16 cellular contexts compared by ENCODE assay signal in genomic region chr18:45684341-45685115, GRCh38. TPM values are rescaled to one million over a fixed set of nuclear protein-coding genes. Genes with fewer than 3 reads are reported as not detected.
DNase-seq lines count a peak whose midpoint lies in the region; ATAC-seq and TF ChIP-seq lines count a peak whose summit lies in the region.
"Had no signal": no experiment of that assay in that cellular context is flagged by ENCODE, and none has a peak within 500 bp of the region (broad histone marks: within the 10 kb centered on the region; RNA-seq: fewer than 3 reads in every experiment).

No MANE protein-coding gene starts in this region.

- peak overlapping the region in 4 of 7 donors; percentile 25 to 88 (median 40) for H3K27ac Mint-ChIP-seq in CD4-positive, alpha-beta memory T cell
- H3K27ac Mint-ChIP-seq in T-helper 17 cell (peak overlapping the region; percentile 29), immature natural killer cell (peak overlapping the region in 5 of 6 donors; percentile 35 to 99 (median 83))
- H3K27ac Mint-ChIP-seq in activated CD4-positive, alpha-beta memory T cell treated with anti-CD3 and anti-CD28 coated beads for 36 hours, result no peak overlapping the region
- H3K27ac Mint-ChIP-seq: activated T-helper 17 cell treated with anti-CD3 and anti-CD28 coated beads, Interleukin-2, amount 50 U/mL, for 72 hours; stimulated activated naive B cell treated with anti-CD40 and anti-IgM and Interleukin-4, amounts not matched to agents 10 μg/mL and 1 μg/mL and 100 μg/mL, for 72 hours had no signal

- no peaks in the 10 kb centered on the region for H3K36me3 ChIP-seq in CD4-positive, alpha-beta memory T cell (ENCODE audit: insufficient read depth, low read length)
- H3K36me3 ChIP-seq: SJSA1 had no signal

- ATAC-seq in T-helper 17 cell, result no peak
- no peak for ATAC-seq in HG02852 (IDR thresholded peaks at IDR 0.05; ENCODE audit: unreplicated experiment)
- ATAC-seq: activated T-helper 17 cell treated with anti-CD3 and anti-CD28 coated beads, Interleukin-2, amount 50 U/mL, for 72 hours; right cardiac atrium; stimulated activated naive B cell treated with anti-CD40 and anti-IgM and Interleukin-4, amounts not matched to agents 10 μg/mL and 1 μg/mL and 100 μg/mL, for 72 hours had no signal

- no peaks in the 10 kb centered on the region for H3K27me3 ChIP-seq in AG04450 (ENCODE audit: control insufficient read depth, insufficient read depth, low read length)
- H3K27me3 ChIP-seq in CD4-positive, alpha-beta memory T cell (ENCODE audit: insufficient read depth, low read length), result no peaks in the 10 kb centered on the region
- H3K27me3 ChIP-seq: SJSA1 had no signal

- peaks cover 64% of the 10 kb centered on the region for H3K4me1 ChIP-seq in CD4-positive, alpha-beta memory T cell (ENCODE audit: insufficient read depth, low read length)

- peak overlapping the region in 4 of 8 donors; percentile 22 to 71 (median 44) for H3K4me3 Mint-ChIP-seq in CD4-positive, alpha-beta memory T cell
- H3K4me3 Mint-ChIP-seq in T-helper 17 cell, result no peak overlapping the region
- H3K4me3 Mint-ChIP-seq in immature natural killer cell, result peak overlapping the region; percentile 2 to 50 (median 34)
- H3K4me3 Mint-ChIP-seq in activated CD4-positive, alpha-beta memory T cell treated with anti-CD3 and anti-CD28 coated beads for 36 hours, result no peak overlapping the region
- H3K4me3 Mint-ChIP-seq: activated T-helper 17 cell treated with anti-CD3 and anti-CD28 coated beads, Interleukin-2, amount 50 U/mL, for 72 hours; stimulated activated naive B cell treated with anti-CD40 and anti-IgM and Interleukin-4, amounts not matched to agents 10 μg/mL and 1 μg/mL and 100 μg/mL, for 72 hours had no signal

- H3K9me3 Mint-ChIP-seq in CD4-positive, alpha-beta memory T cell, result no peaks in the 10 kb centered on the region
- no peaks in the 10 kb centered on the region for H3K9me3 Mint-ChIP-seq in immature natural killer cell
- no peaks in the 10 kb centered on the region for H3K9me3 Mint-ChIP-seq in activated CD4-positive, alpha-beta memory T cell treated with anti-CD3 and anti-CD28 coated beads for 36 hours
- H3K9me3 Mint-ChIP-seq: activated T-helper 17 cell treated with anti-CD3 and anti-CD28 coated beads, Interleukin-2, amount 50 U/mL, for 72 hours; stimulated activated naive B cell treated with anti-CD40 and anti-IgM and Interleukin-4, amounts not matched to agents 10 μg/mL and 1 μg/mL and 100 μg/mL, for 72 hours had no signal

- CTCF ChIA-PET in AG04450 (lab: Charles Lee), result interaction anchor here (1.0 to 2.4 kb wide), 3 partner anchors 155 to 197 kb away, joined by 3 to 12 read pairs (median 8); no protein-coding TSS in a partner anchor
- CTCF ChIA-PET in CD4-positive, alpha-beta memory T cell (lab: Charles Lee; ENCODE audit: partially characterized antibody), result interaction anchor here (11.7 kb wide), 2 partner anchors 19 to 194 kb away, joined by 152 to 304 read pairs; no protein-coding TSS in a partner anchor
- CTCF ChIA-PET in activated CD4-positive, alpha-beta memory T cell treated with anti-CD3 and anti-CD28 coated beads for 36 hours (lab: Charles Lee), result interaction anchor here (1.2 to 1.3 kb wide), 2 partner anchors 19 to 196 kb away, joined by 3 to 6 read pairs; no protein-coding TSS in a partner anchor

- no peaks in the 10 kb centered on the region for H3K36me3 Mint-ChIP-seq in CD4-positive, alpha-beta memory T cell
- H3K36me3 Mint-ChIP-seq in T-helper 17 cell (ENCODE audit: low read depth) (no peaks in the 10 kb centered on the region), immature natural killer cell (peaks cover 0 to 4% (median 0%) of the 10 kb centered on the region in 3 donors)
- no peaks in the 10 kb centered on the region for H3K36me3 Mint-ChIP-seq in activated CD4-positive, alpha-beta memory T cell treated with anti-CD3 and anti-CD28 coated beads for 36 hours

- peaks cover 54 to 64% (median 58%) of the 10 kb centered on the region in 4 donors for H3K4me1 Mint-ChIP-seq in CD4-positive, alpha-beta memory T cell
- peaks cover 57% of the 10 kb centered on the region for H3K4me1 Mint-ChIP-seq in T-helper 17 cell
- H3K4me1 Mint-ChIP-seq in immature natural killer cell, result peaks cover 62 to 64% of the 10 kb centered on the region in 2 donors
- H3K4me1 Mint-ChIP-seq in activated CD4-positive, alpha-beta memory T cell treated with anti-CD3 and anti-CD28 coated beads for 36 hours (ENCODE audit: low read depth), result peaks cover 56% of the 10 kb centered on the region

- POLR2A ChIA-PET in AG04450 (lab: Yijun Ruan, JAX), result interaction anchor here (0.6 kb wide), 2 partner anchors 117 to 119 kb away, joined by 3 read pairs; no protein-coding TSS in a partner anchor
- POLR2A ChIA-PET in CD4-positive, alpha-beta memory T cell (lab: Charles Lee; ENCODE audit: partially characterized antibody), result interaction anchor here (5.8 kb wide), 1 partner anchor 18 kb away, joined by 169 read pairs; no protein-coding TSS in a partner anchor
- POLR2A ChIA-PET in activated CD4-positive, alpha-beta memory T cell treated with anti-CD3 and anti-CD28 coated beads for 36 hours (lab: Charles Lee), result no interaction called here

- no peak for TF ChIP-seq CTCF in AG04450 (IDR thresholded peaks at IDR 0.05; ENCODE audit: low read depth, low read length)

- no peak for DNase-seq in AG04450 (ENCODE audit: low read depth, low spot score)
- no peak for DNase-seq in CD4-positive, alpha-beta memory T cell
- no peak for DNase-seq in T-helper 17 cell
- DNase-seq in immature natural killer cell, result no peak
- DNase-seq in activated CD4-positive, alpha-beta memory T cell treated with anti-CD3 and anti-CD28 coated beads for 36 hours, result no peak
- DNase-seq in 8988T, result no peak
- no peak for DNase-seq in HT-29 (ENCODE audit: low spot score)
- DNase-seq: activated CD4-positive, CD25-positive, alpha-beta regulatory T cell; NCI-H1436 treated with DMSO at 0.1 percent for 48 hours; NCI-H2171; right cardiac atrium; stimulated activated naive B cell treated with anti-CD40 and anti-IgM and Interleukin-4, amounts not matched to agents 10 μg/mL and 1 μg/mL and 100 μg/mL, for 72 hours had no signal

- no peaks in the 10 kb centered on the region for H3K9me3 ChIP-seq in AG04450 (ENCODE audit: control insufficient read depth, insufficient read depth, low read length)
- no peaks in the 10 kb centered on the region for H3K9me3 ChIP-seq in CD4-positive, alpha-beta memory T cell (ENCODE audit: control insufficient read depth in 1 of 2, low read length in 2 of 2)
- no peaks in the 10 kb centered on the region for H3K9me3 ChIP-seq in T-helper 17 cell (ENCODE audit: control insufficient read depth, low read length, poor library complexity, severe bottlenecking)
- H3K9me3 ChIP-seq: SJSA1 had no signal

- intact Hi-C loops in CD4-positive, alpha-beta memory T cell (cut with micrococcal nuclease), result no loop called here
- intact Hi-C loops in activated CD4-positive, alpha-beta memory T cell treated with anti-CD3 and anti-CD28 coated beads for 36 hours (cut with micrococcal nuclease), result no loop called here

- H3K27me3 Mint-ChIP-seq in CD4-positive, alpha-beta memory T cell, result no peaks in the 10 kb centered on the region
- no peaks in the 10 kb centered on the region for H3K27me3 Mint-ChIP-seq in T-helper 17 cell
- H3K27me3 Mint-ChIP-seq in immature natural killer cell (ENCODE audit: low read depth in 3 of 3), result peaks cover 3 to 7% (median 5%) of the 10 kb centered on the region in 3 donors
- H3K27me3 Mint-ChIP-seq in activated CD4-positive, alpha-beta memory T cell treated with anti-CD3 and anti-CD28 coated beads for 36 hours, result peaks cover 7% of the 10 kb centered on the region
- H3K27me3 Mint-ChIP-seq: stimulated activated naive B cell treated with anti-CD40 and anti-IgM and Interleukin-4, amounts not matched to agents 10 μg/mL and 1 μg/mL and 100 μg/mL, for 72 hours had no signal

- peak overlapping the region; percentile 32 for H3K27ac ChIP-seq in AG04450 (ENCODE audit: low read depth, low read length)
- no peak overlapping the region for H3K27ac ChIP-seq in CD4-positive, alpha-beta memory T cell (ENCODE audit: low read depth, low read length)
- H3K27ac ChIP-seq: SJSA1 had no signal

- H3K4me3 ChIP-seq in AG04450 (ENCODE audit: low read depth, low read length), result no peak overlapping the region
- H3K4me3 ChIP-seq in CD4-positive, alpha-beta memory T cell (ENCODE audit: low read length in 2 of 2), result no peak overlapping the region
- H3K4me3 ChIP-seq: SJSA1 had no signal

RNA-seq across cellular contexts. Expression of gene SLC14A1, which starts 39.5 kb away (rescaled TPM):
- polyA plus RNA-seq in AG04450 (2011; rRNA removed) (73.9 and 80.5 TPM in 2 replicates), immature natural killer cell (10 to 100 TPM in 1 of 3 donors, 1 to 10 TPM in 2; 3.8 to 12.4 (median 5.1) TPM)
- polyA minus RNA-seq in AG04450 (2011; rRNA and poly(A)+ RNA removed), result 87.7 and 104 TPM in 2 replicates
- total RNA-seq in CD4-positive, alpha-beta memory T cell, result 1 to 10 TPM; 2.8 to 3.6 TPM
- 1 to 10 TPM; 1.8 to 3.6 TPM for polyA plus RNA-seq in CD4-positive, alpha-beta memory T cell
- total RNA-seq in T-helper 17 cell, result 1 to 10 TPM; 8.0 to 9.8 TPM
- total RNA-seq in activated CD4-positive, alpha-beta memory T cell treated with anti-CD3 and anti-CD28 coated beads for 36 hours, result 1 to 10 TPM in 1 of 2 experiments, under 1 TPM in 1; 0.80 to 1.1 TPM
- total RNA-seq in HT-29 (2014; rRNA removed; shearing (Covaris generic)), result 5.9 and 6.2 TPM in 2 replicates
- total RNA-seq: MCF 10A had no signal

Comparison
In these comparisons a context has a peak if more than half of its experiments do, and no peak if none do; other contexts are left out.
1. H3K4me3 Mint-ChIP-seq: peak in immature natural killer cell (5 of 5); none in T-helper 17 cell (single experiment) and activated CD4-positive, alpha-beta memory T cell treated with anti-CD3 and anti-CD28 coated beads for 36 hours (single experiment).